ENCODE assay signal across 8 cellular contexts in the genomic region with DNA sequence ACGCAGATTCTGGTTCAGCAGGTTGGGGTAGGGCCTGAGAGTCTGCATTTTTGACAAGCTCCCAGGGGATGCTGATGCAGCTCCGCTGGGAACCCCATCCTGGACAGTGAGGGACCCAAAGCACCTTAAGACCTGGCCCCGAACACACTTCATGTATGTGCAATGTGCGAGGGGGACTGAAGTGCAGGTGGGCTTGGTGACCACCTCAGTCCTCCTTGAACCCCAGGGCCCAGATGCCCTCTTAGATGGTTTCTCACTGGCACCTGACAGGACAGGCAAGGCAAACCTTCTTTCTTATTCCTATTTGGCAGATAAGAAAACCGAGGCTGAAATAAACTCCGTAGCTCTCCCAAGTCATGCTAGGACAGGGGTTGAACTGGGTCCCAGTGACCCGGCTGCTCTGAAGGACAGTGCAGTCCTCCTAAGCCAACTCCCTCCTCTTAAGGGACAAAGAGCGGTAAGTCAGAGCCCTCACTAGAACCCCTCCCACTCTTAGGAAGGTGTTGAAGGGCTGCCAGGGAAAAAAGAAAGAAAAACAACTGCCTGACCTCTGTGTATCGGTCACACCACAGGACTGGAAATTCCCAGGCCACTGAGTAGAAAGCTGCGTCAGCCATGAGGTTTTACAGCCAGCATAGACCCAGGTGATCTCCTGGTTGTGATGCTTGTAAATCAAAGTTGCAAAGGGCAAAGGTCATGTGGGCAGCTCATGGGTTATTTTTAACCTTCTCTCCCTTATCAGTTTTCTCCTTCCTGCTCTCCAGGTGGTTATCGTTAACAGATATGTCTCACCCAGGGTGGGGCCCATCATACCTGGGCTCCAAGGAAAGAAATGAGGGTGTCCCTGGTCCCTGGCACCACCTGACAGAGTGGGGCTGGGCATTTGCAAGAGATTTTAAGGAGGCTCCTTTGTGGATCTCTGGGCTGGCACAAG.
DNase-seq lines count a peak whose midpoint lies in the region; ATAC-seq, FAIRE-seq and TF ChIP-seq lines count a peak whose summit lies in the region.

No MANE protein-coding gene starts in this region.

- H3K27me3 ChIP-seq in HUES48 (ENCODE audit: control insufficient read depth, insufficient read depth, low read length) = no peaks in the 10 kb centered on the region; the same call in 1 of the 2 replicates
- H3K27me3 ChIP-seq in bronchial epithelial cell (ENCODE audit: control insufficient read depth, insufficient read depth, low read length) = no peaks in the 10 kb centered on the region
- no peaks in the 10 kb centered on the region for H3K27me3 ChIP-seq in A673 (replicated peaks; ENCODE audit: insufficient read depth, low read depth, low read length, poor library complexity)

- H3K27me3 Mint-ChIP-seq in naive B cell = peaks cover 15 to 34% (median 28%) of the 10 kb centered on the region in 3 donors

- no peaks in the 10 kb centered on the region for H3K36me3 Mint-ChIP-seq in naive B cell

- DNase-seq in GM10248 (ENCODE audit: extremely low spot score) = peak; percentile 79
- peak; percentile 80 for DNase-seq in bronchial epithelial cell (ENCODE audit: low read depth)
- no peak for DNase-seq in naive B cell
- no peak for DNase-seq in NOMO-1 (lab: John Stamatoyannopoulos, UW; ENCODE audit: unreplicated experiment in 2 of 2)
- DNase-seq in NCI-H2171 treated with DMSO at 0.1 percent for 48 hours (lab: John Stamatoyannopoulos, UW) = no peak
- DNase-seq in A673 (ENCODE audit: low spot score) = no peak

- FAIRE-seq in bronchial epithelial cell (lab: Jason Lieb, UNC) = no peak

- no TSS peak for BruUV-seq in A673 (replicated peaks; lab: Mats Ljungman, UMichigan)

- H3K9me3 Mint-ChIP-seq in naive B cell = peaks cover 0 to 4% (median 0%) of the 10 kb centered on the region in 7 donors

- H3K27ac ChIP-seq in HUES48 (ENCODE audit: low read depth, low read length) (peak overlapping the region; percentile 44), A673 (ENCODE audit: low read depth, low read length, poor library complexity, severe bottlenecking) (no peak overlapping the region)

- H3K4me3 ChIP-seq in HUES48 (ENCODE audit: low read depth, low read length) = no peak overlapping the region
- H3K4me3 ChIP-seq in bronchial epithelial cell (ENCODE audit: low read depth, low read length) = no peak overlapping the region
- H3K4me3 ChIP-seq in A673 (ENCODE audit: low read depth, low read length, poor library complexity, severe bottlenecking) = no peak overlapping the region

- H3K9me3 ChIP-seq in HUES48 (ENCODE audit: control insufficient read depth, insufficient read depth, low read length) (no peaks in the 10 kb centered on the region), A673 (ENCODE audit: low read depth, low read length, poor library complexity, severe bottlenecking) (no peaks in the 10 kb centered on the region)

- no peak overlapping the region for H3K9ac ChIP-seq in HUES48 (ENCODE audit: low read depth, low read length)

- H3K4me3 Mint-ChIP-seq in naive B cell = no peak overlapping the region

- peak; percentile 73 for ATAC-seq in GM21515 (IDR thresholded peaks at IDR 0.05; ENCODE audit: unreplicated experiment)
- peak; percentile 21 to 42 for ATAC-seq in naive B cell (ENCODE audit: low read depth in 2 of 2)

- peaks cover 17% of the 10 kb centered on the region for H3K4me1 ChIP-seq in HUES48 (ENCODE audit: control insufficient read depth, insufficient read depth, low read length)
- H3K4me1 ChIP-seq in A673 (ENCODE audit: insufficient read depth, low read length, poor library complexity, severe bottlenecking) = peaks cover 26% of the 10 kb centered on the region

- TF ChIP-seq CTCF in GM10248 (IDR thresholded peaks at IDR 0.05; ENCODE audit: control extremely low read depth, extremely low read depth, low read depth, missing control alignments) (no peak), bronchial epithelial cell (IDR thresholded peaks at IDR 0.05; ENCODE audit: insufficient read depth, low read length, severe bottlenecking) (no peak), A673 (conservative IDR thresholded peaks at IDR 0.05; ENCODE audit: low read depth, low read length) (no peak)

- H3K27ac Mint-ChIP-seq in naive B cell = peak overlapping the region in 1 of 6 donors; percentile 7

- H3K36me3 ChIP-seq in HUES48 (ENCODE audit: control insufficient read depth, insufficient read depth, low read length) (no peaks in the 10 kb centered on the region), bronchial epithelial cell (ENCODE audit: control insufficient read depth, insufficient read depth, low read length) (no peaks in the 10 kb centered on the region), A673 (ENCODE audit: insufficient read depth, low read length, poor library complexity, severe bottlenecking) (no peaks in the 10 kb centered on the region)

- CTCF ChIA-PET in GM10248 (lab: Yijun Ruan, JAX) (interaction anchor here (0.9 to 4.4 kb wide), 6 partner anchors 8 to 46 kb away, joined by 3 to 33 read pairs (median 4); no protein-coding TSS in a partner anchor), A673 (lab: Charles Lee) (no interaction called here)

- intact Hi-C loops in A673 (cut with micrococcal nuclease; ENCODE audit: unreplicated experiment) = no loop called here

- no peaks in the 10 kb centered on the region for H3K4me1 Mint-ChIP-seq in naive B cell

- POLR2A ChIA-PET in GM10248 (lab: Yijun Ruan, JAX) (interaction anchor here (0.6 to 1.3 kb wide), 2 partner anchors 10 to 21 kb away, joined by 3 read pairs; no protein-coding TSS in a partner anchor), A673 (lab: Charles Lee; ENCODE audit: low non-redundant PET) (no interaction called here)

Comparison
In these comparisons a context has a peak if more than half of its experiments do, and no peak if none do; other contexts are left out.
1. DNase-seq: peak in GM10248 (single experiment) and bronchial epithelial cell (single experiment); none in naive B cell (single experiment), NOMO-1 (0 of 2), NCI-H2171 treated with DMSO at 0.1 percent for 48 hours (single experiment) and A673 (single experiment).